18 cellular contexts compared by ENCODE assay signal in genomic region chr12:43982544-43982943, GRCh38.
A peak's percentile ranks its signal among the peaks of the same experiment; 100 is the strongest.
DNase-seq lines count a peak whose midpoint lies in the region; ATAC-seq lines count a peak whose summit lies in the region.
"Had no signal": no experiment of that assay in that cellular context is flagged by ENCODE, and none has a peak within 500 bp of the region (broad histone marks: within the 10 kb centered on the region; RNA-seq: fewer than 3 reads in every experiment).

No MANE protein-coding gene starts in this region.

- H3K4me1 ChIP-seq in Karpas-422 (ENCODE audit: low read length): no peaks in the 10 kb centered on the region
- H3K4me1 ChIP-seq: BE2C had no signal

- H3K9me3 ChIP-seq in Karpas-422 (ENCODE audit: low read length): no peaks in the 10 kb centered on the region
- H3K9me3 ChIP-seq: BE2C had no signal

- no peak overlapping the region for H3K27ac ChIP-seq in Karpas-422 (ENCODE audit: low read length)
- H3K27ac ChIP-seq: HL-60 had no signal

- H3K36me3 ChIP-seq in Karpas-422 (ENCODE audit: insufficient read depth, low read length): no peaks in the 10 kb centered on the region
- H3K36me3 ChIP-seq: BE2C had no signal

- no peak overlapping the region for H3K4me2 ChIP-seq in Karpas-422 (ENCODE audit: low read depth, low read length, poor library complexity, severe bottlenecking)
- H3K4me2 ChIP-seq: GM23338 had no signal

- no peaks in the 10 kb centered on the region for H3K79me2 ChIP-seq in Karpas-422 (ENCODE audit: low read length)

- in situ Hi-C loops in SK-MEL-5 (cut with HindIII; ENCODE audit: low pct_unique_long_range_greater_than_20kb, low sequenced_read_pairs): no loop called here

- no peaks in the 10 kb centered on the region for H3K27me3 ChIP-seq in Karpas-422 (ENCODE audit: low read length)
- H3K27me3 ChIP-seq: BE2C had no signal

- H3K9ac ChIP-seq in Karpas-422 (ENCODE audit: low read length): no peak overlapping the region

- no peak overlapping the region for H3K4me3 ChIP-seq in Karpas-422 (ENCODE audit: low read length)
- H3K4me3 ChIP-seq: GM23338 had no signal

- H3K9me2 ChIP-seq in Karpas-422 (replicated peaks; ENCODE audit: insufficient read depth, low read length): no peaks in the 10 kb centered on the region

- DNase-seq in COLO829 (ENCODE audit: low spot score) (peak; percentile 53), SK-MEL-5 (ENCODE audit: low read depth, low spot score) (peak; percentile 86), foreskin melanocyte (peak; percentile 67), superior temporal gyrus (ENCODE audit: extremely low spot score) (peak; percentile 48), iPS-NIHi7 (ENCODE audit: extremely low spot score) (no peak), Karpas-422 (no peak)
- DNase-seq: ACHN; BE2C; C1 segment of cervical spinal cord; Calu3; CD4-positive, CD25-positive, alpha-beta regulatory T cell; DMS79 treated with DMSO at 0.1 percent for 48 hours; GF-D8; HCEC 1CT; KBM-7 had no signal

- no peak for ATAC-seq in GM18858 (IDR thresholded peaks at IDR 0.05; ENCODE audit: unreplicated experiment)
- ATAC-seq: GM23338 had no signal

- no peaks in the 10 kb centered on the region for H4K20me1 ChIP-seq in Karpas-422 (ENCODE audit: insufficient read depth, low read depth, low read length)

- H2AFZ ChIP-seq in Karpas-422 (ENCODE audit: low read length): no peak overlapping the region
- H2AFZ ChIP-seq: GM23338 had no signal

Comparison
In these comparisons a context has a peak if more than half of its experiments do, and no peak if none do; other contexts are left out.
1. DNase-seq: peak in COLO829 (single experiment), SK-MEL-5 (single experiment), foreskin melanocyte (single experiment) and superior temporal gyrus (single experiment); none in iPS-NIHi7 (single experiment) and Karpas-422 (single experiment).